Comparison of ENCODE assay signal across 12 cellular contexts in the genomic region with DNA sequence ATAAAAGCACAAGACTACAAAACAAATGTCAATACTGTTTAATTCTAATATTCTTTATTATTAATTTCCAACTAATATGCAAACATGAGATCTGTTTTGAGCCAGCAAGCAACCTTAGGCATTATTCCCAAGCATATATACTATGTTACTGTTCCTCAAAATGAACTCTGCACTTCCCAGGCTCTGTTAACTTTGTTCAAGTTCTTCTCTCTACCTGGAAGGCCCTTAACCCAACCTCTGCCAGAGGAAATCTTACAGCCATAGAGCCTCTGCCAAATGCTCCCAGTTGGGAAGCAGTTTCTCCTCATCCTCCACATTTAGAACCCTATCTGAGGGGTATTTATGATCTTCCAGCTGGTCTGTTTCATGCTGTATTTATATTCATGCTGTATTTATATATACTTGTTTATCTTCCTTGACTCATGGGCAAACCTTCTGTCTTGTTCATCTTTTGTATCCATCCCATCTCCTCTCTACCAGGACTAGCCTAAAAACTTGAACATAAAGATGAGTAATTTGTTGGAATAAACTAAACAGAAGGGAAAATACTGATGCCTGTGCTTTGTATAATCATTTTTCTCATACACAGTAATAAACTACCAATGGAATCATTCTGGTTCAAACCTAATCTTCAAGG. TPM values are rescaled to one million over a fixed set of nuclear protein-coding genes. Genes with fewer than 3 reads are reported as not detected.
A peak's percentile ranks its signal among the peaks of the same experiment; 100 is the strongest.
DNase-seq lines count a peak whose midpoint lies in the region; ATAC-seq and TF ChIP-seq lines count a peak whose summit lies in the region.
"Had no signal": no experiment of that assay in that cellular context is flagged by ENCODE, and none has a peak within 500 bp of the region (broad histone marks: within the 10 kb centered on the region; RNA-seq: fewer than 3 reads in every experiment).

No MANE protein-coding gene starts in this region.

- peaks cover 40% of the 10 kb centered on the region for H3K4me1 Mint-ChIP-seq in MCF 10A (ENCODE audit: insufficient read depth, unreplicated experiment)
- peaks cover 36% of the 10 kb centered on the region for H3K4me1 Mint-ChIP-seq in stimulated activated effector memory CD8-positive, alpha-beta T cell treated with anti-CD3 and anti-CD28 coated beads, Interleukin-12 subunit alpha, Interleukin-12 subunit beta, amount 100 ng/mL, for 72 hours

- no peak for ATAC-seq in stimulated activated effector memory CD8-positive, alpha-beta T cell treated with anti-CD3 and anti-CD28 coated beads, Interleukin-12 subunit alpha, Interleukin-12 subunit beta, amount 100 ng/mL, for 72 hours
- no peak for ATAC-seq in PC-3

- peaks cover 0 to 5% of the 10 kb centered on the region in 2 donors for H3K4me1 ChIP-seq in breast epithelium
- peaks cover 23% of the 10 kb centered on the region; the same call in 1 of the 2 replicates for H3K4me1 ChIP-seq in iPS-20b (ENCODE audit: insufficient read depth, low read length)
- peaks cover 28% of the 10 kb centered on the region for H3K4me1 ChIP-seq in PC-3 (ENCODE audit: insufficient read depth, low read length)

- POLR2A ChIA-PET in MCF 10A (lab: Yijun Ruan, JAX) (interaction anchor here (1.3 kb wide), 1 partner anchor 10 kb away, joined by 4 read pairs; no protein-coding TSS in a partner anchor), PC-3 (lab: Charles Lee; ENCODE audit: unreplicated experiment) (no interaction called here)

- peak overlapping the region; percentile 92 for H3K4me2 ChIP-seq in SU-DHL-6 (ENCODE audit: low read depth, low read length, poor library complexity, severe bottlenecking)
- no peak overlapping the region for H3K4me2 ChIP-seq in PC-3 (ENCODE audit: low read length)

- TF ChIP-seq CTCF in MCF 10A (IDR thresholded peaks at IDR 0.05; ENCODE audit: unreplicated experiment): no peak
- no peak for TF ChIP-seq CTCF in breast epithelium (IDR thresholded peaks at IDR 0.05)
- no peak for TF ChIP-seq CTCF in SU-DHL-6 (IDR thresholded peaks at IDR 0.05; ENCODE audit: insufficient read depth, low read length, poor library complexity, severe bottlenecking)
- TF ChIP-seq CTCF in lower leg skin (IDR thresholded peaks at IDR 0.05): no peak
- TF ChIP-seq CTCF in PC-3 (conservative IDR thresholded peaks at IDR 0.05; ENCODE audit: low read depth, low read length): no peak

- H3K27me3 ChIP-seq in breast epithelium (no peaks in the 10 kb centered on the region), SU-DHL-6 (ENCODE audit: low read length) (no peaks in the 10 kb centered on the region), iPS-20b (ENCODE audit: insufficient read depth, low read length) (no peaks in the 10 kb centered on the region), PC-3 (ENCODE audit: low read length) (no peaks in the 10 kb centered on the region)

- no peaks in the 10 kb centered on the region for H3K36me3 ChIP-seq in breast epithelium
- H3K36me3 ChIP-seq in SU-DHL-6 (ENCODE audit: low read length): peaks cover 44% of the 10 kb centered on the region
- peaks cover 59% of the 10 kb centered on the region for H3K36me3 ChIP-seq in iPS-20b (ENCODE audit: insufficient read depth, low read depth, low read length)
- H3K36me3 ChIP-seq in PC-3 (ENCODE audit: low read depth, low read length): peaks cover 23% of the 10 kb centered on the region; the same call in 1 of the 2 replicates

- H3K4me3 Mint-ChIP-seq in MCF 10A (ENCODE audit: unreplicated experiment): no peak overlapping the region
- H3K4me3 Mint-ChIP-seq in stimulated activated effector memory CD8-positive, alpha-beta T cell treated with anti-CD3 and anti-CD28 coated beads, Interleukin-12 subunit alpha, Interleukin-12 subunit beta, amount 100 ng/mL, for 72 hours: peak overlapping the region; percentile 94

- peak overlapping the region; percentile 68 for H3K27ac Mint-ChIP-seq in MCF 10A (ENCODE audit: low read depth, unreplicated experiment)
- peak overlapping the region; percentile 33 for H3K27ac Mint-ChIP-seq in stimulated activated effector memory CD8-positive, alpha-beta T cell treated with anti-CD3 and anti-CD28 coated beads, Interleukin-12 subunit alpha, Interleukin-12 subunit beta, amount 100 ng/mL, for 72 hours

- H3K36me3 Mint-ChIP-seq in MCF 10A (ENCODE audit: insufficient read depth, unreplicated experiment): peaks cover 60% of the 10 kb centered on the region
- H3K36me3 Mint-ChIP-seq in stimulated activated effector memory CD8-positive, alpha-beta T cell treated with anti-CD3 and anti-CD28 coated beads, Interleukin-12 subunit alpha, Interleukin-12 subunit beta, amount 100 ng/mL, for 72 hours: peaks cover 100% of the 10 kb centered on the region

- BruUV-seq in MCF 10A (replicated peaks; lab: Mats Ljungman, UMichigan) (no TSS peak), PC-3 (replicated peaks; lab: Mats Ljungman, UMichigan) (no TSS peak)

- TF ChIP-seq POLR2A in breast epithelium (IDR thresholded peaks at IDR 0.05) (no peak), lower leg skin (IDR thresholded peaks at IDR 0.05) (no peak)

- H3K79me2 ChIP-seq in SU-DHL-6 (ENCODE audit: insufficient read depth, low read length): peaks cover 88% of the 10 kb centered on the region
- H3K79me2 ChIP-seq in PC-3 (ENCODE audit: low read length): peaks cover 60% of the 10 kb centered on the region

- no peaks in the 10 kb centered on the region for H3K27me3 Mint-ChIP-seq in MCF 10A (ENCODE audit: insufficient read depth, unreplicated experiment)

- no peaks in the 10 kb centered on the region for H3K9me2 ChIP-seq in SU-DHL-6 (replicated peaks; ENCODE audit: insufficient read depth, low read length)
- no peaks in the 10 kb centered on the region for H3K9me2 ChIP-seq in PC-3 (replicated peaks; ENCODE audit: low read length)

- no peak overlapping the region for H2AFZ ChIP-seq in SU-DHL-6 (ENCODE audit: low read depth, low read length, severe bottlenecking)
- H2AFZ ChIP-seq in PC-3 (ENCODE audit: low read length): no peak overlapping the region

- no peak for DNase-seq in MCF 10A (ENCODE audit: unreplicated experiment)
- DNase-seq in breast epithelium (ENCODE audit: low spot score in 2 of 2): no peak
- no peak for DNase-seq in stimulated activated effector memory CD8-positive, alpha-beta T cell treated with anti-CD3 and anti-CD28 coated beads, Interleukin-12 subunit alpha, Interleukin-12 subunit beta, amount 100 ng/mL, for 72 hours (ENCODE audit: low spot score in 2 of 2)
- no peak for DNase-seq in NCI-H510A treated with DMSO at 0.1 percent for 48 hours (lab: John Stamatoyannopoulos, UW)
- no peak for DNase-seq in lower leg skin (ENCODE audit: low spot score in 2 of 2)
- no peak for DNase-seq in PC-3
- DNase-seq: foreskin fibroblast, GDM1, Kasumi-1, NCI-H2029 treated with DMSO at 0.1 percent for 48 hours had no signal

- H3K9me3 Mint-ChIP-seq in MCF 10A (ENCODE audit: unreplicated experiment): no peaks in the 10 kb centered on the region
- no peaks in the 10 kb centered on the region for H3K9me3 Mint-ChIP-seq in stimulated activated effector memory CD8-positive, alpha-beta T cell treated with anti-CD3 and anti-CD28 coated beads, Interleukin-12 subunit alpha, Interleukin-12 subunit beta, amount 100 ng/mL, for 72 hours

- intact Hi-C loops in MCF 10A (cut with micrococcal nuclease) (no loop called here), breast epithelium (cut with DNase I; ENCODE audit: low total_unique reads) (no loop called here), lower leg skin (cut with DNase I; ENCODE audit: low total_unique reads) (loop anchor here (5.0 kb wide), 1 partner anchor 571 kb away; no protein-coding TSS in a partner anchor), PC-3 (cut with micrococcal nuclease) (loop anchor here (5.0 to 10.0 kb wide), 3 partner anchors 69 to 286 kb away; no protein-coding TSS in a partner anchor)

- H3K4me3 ChIP-seq in breast epithelium: no peak overlapping the region
- no peak overlapping the region for H3K4me3 ChIP-seq in SU-DHL-6 (ENCODE audit: insufficient read depth, low read length, poor library complexity, severe bottlenecking)
- H3K4me3 ChIP-seq in iPS-20b (ENCODE audit: low read length): peak overlapping the region; percentile 90; the same call in 1 of the 2 replicates
- H3K4me3 ChIP-seq in lower leg skin (ENCODE audit: low read depth, poor library complexity, severe bottlenecking): no peak overlapping the region
- no peak overlapping the region for H3K4me3 ChIP-seq in PC-3 (ENCODE audit: low read length)

- H3K27ac ChIP-seq in breast epithelium (no peak overlapping the region), SU-DHL-6 (ENCODE audit: low read depth, low read length) (no peak overlapping the region), iPS-20b (ENCODE audit: low read length) (no peak overlapping the region), PC-3 (ENCODE audit: low read length) (no peak overlapping the region)

- H4K20me1 ChIP-seq in SU-DHL-6 (ENCODE audit: low read depth, low read length): peaks cover 58% of the 10 kb centered on the region
- peaks cover 50% of the 10 kb centered on the region for H4K20me1 ChIP-seq in PC-3 (ENCODE audit: low read length)

- H3K9ac ChIP-seq in SU-DHL-6 (ENCODE audit: low read length) (no peak overlapping the region), iPS-20b (ENCODE audit: low read depth, low read length) (no peak overlapping the region), PC-3 (ENCODE audit: low read length) (no peak overlapping the region)

- CTCF ChIA-PET in MCF 10A (lab: Yijun Ruan, JAX): no interaction called here
- CTCF ChIA-PET in PC-3 (lab: Charles Lee): no interaction called here

- H3K9me3 ChIP-seq in breast epithelium (no peaks in the 10 kb centered on the region), SU-DHL-6 (ENCODE audit: insufficient read depth, low read length) (no peaks in the 10 kb centered on the region), iPS-20b (ENCODE audit: insufficient read depth, low read depth, low read length) (no peaks in the 10 kb centered on the region), PC-3 (ENCODE audit: low read length) (no peaks in the 10 kb centered on the region)

- H3F3A ChIP-seq in SU-DHL-6 (ENCODE audit: insufficient read depth) (no peaks in the 10 kb centered on the region), PC-3 (ENCODE audit: low read length, unreplicated experiment) (no peaks in the 10 kb centered on the region)

RNA-seq across cellular contexts. Expression of gene IVNS1ABP, which starts 5.3 kb away (rescaled TPM):
- total RNA-seq in MCF 10A (2022) (67.4 and 92.0 TPM in 2 replicates), breast epithelium (10 to 100 TPM; 51.0 to 92.9 (median 91.1) TPM), lower leg skin (100 to 1,000 TPM in 2 of 4 donors, 10 to 100 TPM in 2; 68.8 to 124 (median 97.7) TPM), PC-3 (2014; rRNA removed) (21.0 and 30.7 TPM in 2 replicates)

Comparison
In these comparisons a context has a peak if more than half of its experiments do, and no peak if none do; other contexts are left out.
1. intact Hi-C loops: an anchor here in lower leg skin (5.0 kb wide) and PC-3 (5.0 to 10.0 kb wide); none called in MCF 10A and breast epithelium.